Comparison of ENCODE assay signal across 13 cellular contexts in the genomic region with DNA sequence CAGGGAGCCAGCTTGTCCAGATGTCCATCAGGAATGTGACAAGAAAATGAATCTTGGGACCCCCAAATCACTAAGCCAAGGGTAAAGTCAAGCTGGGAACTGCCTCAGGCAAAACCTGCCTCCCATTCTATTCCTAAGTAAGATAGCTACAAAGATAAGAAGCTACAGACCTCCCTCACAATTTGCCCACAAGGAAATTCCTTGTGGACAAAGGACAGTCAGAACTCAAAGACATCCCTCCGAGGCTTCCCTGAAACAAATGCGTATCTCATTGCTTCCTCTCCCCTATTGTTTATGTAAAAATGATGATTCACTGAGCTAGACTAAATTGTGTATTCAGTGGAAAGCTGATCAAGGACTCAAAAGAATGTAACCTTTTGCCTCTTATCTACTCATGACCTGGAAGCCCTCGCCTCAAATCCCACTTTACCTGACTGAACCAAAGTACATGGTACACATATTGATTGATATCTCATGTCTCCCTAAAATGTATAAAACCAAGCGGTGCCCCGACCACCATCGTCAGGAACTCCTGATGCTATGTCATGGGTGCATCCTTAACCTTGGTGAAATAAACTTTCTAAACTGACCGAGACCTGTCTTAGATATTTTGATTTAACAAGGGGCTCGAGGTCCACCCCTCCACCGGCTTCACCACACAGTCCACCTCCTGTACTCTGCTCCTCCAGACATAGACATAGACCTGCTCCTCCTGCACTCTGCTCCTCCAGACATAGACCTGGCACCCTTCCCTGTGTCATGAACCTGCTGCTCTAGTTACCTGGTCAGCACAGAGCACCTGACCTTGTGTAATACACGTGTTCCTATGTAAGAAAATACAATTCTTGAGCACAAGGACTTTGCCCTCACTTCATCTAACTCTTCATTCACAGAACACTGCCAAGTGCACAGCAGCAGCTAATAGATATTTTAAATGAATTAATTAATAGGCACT.
DNase-seq lines count a peak whose midpoint lies in the region; ATAC-seq, FAIRE-seq and TF ChIP-seq lines count a peak whose summit lies in the region.
"Had no signal": no experiment of that assay in that cellular context is flagged by ENCODE, and none has a peak within 500 bp of the region (broad histone marks: within the 10 kb centered on the region; RNA-seq: fewer than 3 reads in every experiment).

No MANE protein-coding gene starts in this region.

- H3K79me2 ChIP-seq in astrocyte (ENCODE audit: insufficient read depth, low read length) = no peaks in the 10 kb centered on the region

- H3K27ac ChIP-seq in astrocyte (ENCODE audit: low read depth, low read length) = peak overlapping the region; percentile 82
- no peak overlapping the region for H3K27ac ChIP-seq in foreskin keratinocyte
- H3K27ac ChIP-seq: KMS-11 had no signal

- no peak overlapping the region for H3K4me3 ChIP-seq in astrocyte (ENCODE audit: insufficient read depth, low read depth, low read length)
- H3K4me3 ChIP-seq in skeletal muscle cell (ENCODE audit: low read depth, low read length) = no peak overlapping the region

- H3K4me1 Mint-ChIP-seq in HFFc6 (ENCODE audit: low read depth) (peaks cover 34% of the 10 kb centered on the region), astrocyte (ENCODE audit: low read depth, unreplicated experiment) (peaks cover 26% of the 10 kb centered on the region)
- H3K4me1 Mint-ChIP-seq: activated naive CD4-positive, alpha-beta T cell treated with anti-CD3 and anti-CD28 coated beads, Interleukin-2, amount 10 ng/mL, durations not matched to agents 7 days and 5 days had no signal

- no peaks in the 10 kb centered on the region for H3K36me3 ChIP-seq in astrocyte (ENCODE audit: insufficient read depth, low read length)

- H3K36me3 Mint-ChIP-seq in HFFc6 (ENCODE audit: low read depth) = peaks cover 30% of the 10 kb centered on the region
- peaks cover 10% of the 10 kb centered on the region for H3K36me3 Mint-ChIP-seq in astrocyte (ENCODE audit: low read depth, unreplicated experiment)
- H3K36me3 Mint-ChIP-seq: activated naive CD4-positive, alpha-beta T cell treated with anti-CD3 and anti-CD28 coated beads, Interleukin-2, amount 10 ng/mL, durations not matched to agents 7 days and 5 days had no signal

- H2AFZ ChIP-seq in astrocyte (ENCODE audit: low read depth, low read length) = no peak overlapping the region

- peak; percentile 50 for DNase-seq in HFFc6
- peak; percentile 78 for DNase-seq in astrocyte (ENCODE audit: low read depth)
- peak in 1 of 2 donors; percentile 48 for DNase-seq in foreskin keratinocyte
- DNase-seq in skeletal muscle cell (ENCODE audit: low read depth) = peak; percentile 19
- DNase-seq in NCI-H524 treated with DMSO at 0.1 percent for 48 hours (lab: John Stamatoyannopoulos, UW) = no peak
- no peak for DNase-seq in DMS114 treated with DMSO at 0.1 percent for 48 hours (lab: John Stamatoyannopoulos, UW; ENCODE audit: unreplicated experiment)
- no peak for DNase-seq in omental fat pad (ENCODE audit: low spot score)
- DNase-seq: activated naive CD4-positive, alpha-beta T cell treated with anti-CD3 and anti-CD28 coated beads, Interleukin-2, amount 10 ng/mL, durations not matched to agents 7 days and 5 days; COR-L47; NCI-H1930 had no signal

- H4K20me1 ChIP-seq in astrocyte (ENCODE audit: insufficient read depth, low read length) = no peaks in the 10 kb centered on the region

- no peaks in the 10 kb centered on the region for H3K9me3 ChIP-seq in astrocyte (ENCODE audit: insufficient read depth, low read depth, low read length)

- peak overlapping the region; percentile 69 for H3K4me2 ChIP-seq in astrocyte (ENCODE audit: low read length)
- H3K4me2 ChIP-seq: KMS-11 had no signal

- TF ChIP-seq CTCF in HFFc6 (IDR thresholded peaks at IDR 0.05) (no peak), astrocyte (IDR thresholded peaks at IDR 0.05; ENCODE audit: insufficient read depth, low read depth, low read length) (no peak), foreskin keratinocyte (conservative IDR thresholded peaks at IDR 0.05) (no peak), omental fat pad (IDR thresholded peaks at IDR 0.05) (no peak)

- H3K27me3 ChIP-seq in astrocyte (ENCODE audit: insufficient read depth, low read length) = no peaks in the 10 kb centered on the region
- no peaks in the 10 kb centered on the region for H3K27me3 ChIP-seq in foreskin keratinocyte

- peak; percentile 54 for FAIRE-seq in astrocyte (lab: Jason Lieb, UNC)
- FAIRE-seq: colon had no signal

- H3K9me3 Mint-ChIP-seq in HFFc6 (peaks cover 8% of the 10 kb centered on the region), astrocyte (ENCODE audit: unreplicated experiment) (no peaks in the 10 kb centered on the region)

- H3K4me3 Mint-ChIP-seq in HFFc6 = peak overlapping the region; percentile 55
- H3K4me3 Mint-ChIP-seq in astrocyte (ENCODE audit: unreplicated experiment) = peak overlapping the region; percentile 0
- H3K4me3 Mint-ChIP-seq: activated naive CD4-positive, alpha-beta T cell treated with anti-CD3 and anti-CD28 coated beads, Interleukin-2, amount 10 ng/mL, durations not matched to agents 7 days and 5 days had no signal

- H3K27me3 Mint-ChIP-seq in HFFc6 (ENCODE audit: insufficient read depth) = no peaks in the 10 kb centered on the region; the same call in none of the 2 replicates
- H3K27me3 Mint-ChIP-seq in astrocyte (ENCODE audit: low read depth, unreplicated experiment) = no peaks in the 10 kb centered on the region
- H3K27me3 Mint-ChIP-seq: activated naive CD4-positive, alpha-beta T cell treated with anti-CD3 and anti-CD28 coated beads, Interleukin-2, amount 10 ng/mL, durations not matched to agents 7 days and 5 days had no signal

- peaks cover 22% of the 10 kb centered on the region for H3K4me1 ChIP-seq in astrocyte (ENCODE audit: insufficient read depth, low read length)
- H3K4me1 ChIP-seq in foreskin keratinocyte = peaks cover 16% of the 10 kb centered on the region

- ATAC-seq in foreskin keratinocyte (peak; percentile 37), GM19463 (IDR thresholded peaks at IDR 0.05; ENCODE audit: unreplicated experiment) (no peak), omental fat pad (ENCODE audit: low FRiP score) (no peak)

- H3K27ac Mint-ChIP-seq in HFFc6 (peak overlapping the region; percentile 70), astrocyte (ENCODE audit: unreplicated experiment) (peak overlapping the region; percentile 89)
- H3K27ac Mint-ChIP-seq: activated naive CD4-positive, alpha-beta T cell treated with anti-CD3 and anti-CD28 coated beads, Interleukin-2, amount 10 ng/mL, durations not matched to agents 7 days and 5 days had no signal

- H3K9ac ChIP-seq in astrocyte (ENCODE audit: low read length) = no peak overlapping the region
- H3K9ac ChIP-seq: KMS-11 had no signal

Comparison
In these comparisons a context has a peak if more than half of its experiments do, and no peak if none do; other contexts are left out.
1. DNase-seq: peak in HFFc6 (single experiment), astrocyte (single experiment) and skeletal muscle cell (single experiment); none in NCI-H524 treated with DMSO at 0.1 percent for 48 hours (single experiment), DMS114 treated with DMSO at 0.1 percent for 48 hours (single experiment) and omental fat pad (single experiment).